Comparison of ENCODE assay signal across 1 cellular context in the genomic region with DNA sequence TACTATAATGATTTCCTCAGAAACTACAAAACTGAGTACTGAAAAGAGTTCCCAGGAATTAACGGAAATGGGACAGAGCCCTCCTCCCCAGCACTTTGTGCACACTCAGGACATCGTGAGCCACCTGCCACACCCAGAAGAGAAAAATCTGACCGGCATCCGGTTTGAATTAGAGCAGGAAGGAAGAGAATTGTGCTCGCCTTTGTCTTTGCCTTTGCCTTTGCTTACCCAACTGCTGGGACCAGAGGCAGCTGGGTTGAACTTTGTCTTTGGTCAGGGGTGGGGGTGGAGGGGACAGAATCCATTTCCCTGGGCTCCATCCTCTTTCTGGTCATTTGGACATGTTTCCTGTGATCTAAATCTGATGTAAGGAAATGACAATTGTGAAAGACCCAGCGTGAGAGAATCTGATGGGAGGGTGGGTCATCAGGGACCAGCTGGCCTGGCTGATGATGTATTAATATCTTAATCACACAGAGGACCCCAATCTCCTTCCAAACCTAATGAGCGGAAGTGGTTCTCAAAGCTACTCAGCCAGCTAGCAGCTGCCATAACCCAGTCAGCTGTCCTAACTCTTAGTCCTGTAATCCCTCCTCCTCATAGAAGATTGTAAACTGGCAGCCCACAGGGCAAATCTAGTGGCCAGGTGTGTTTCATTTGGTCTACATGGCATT.
TF ChIP-seq lines count a peak whose summit lies in the region.

No MANE protein-coding gene starts in this region.

TF ChIP-seq in HepG2, 621 proteins besides CTCF, POLR2A, EP300 and RAD21 (continued from another document and continues in another):
- TF ChIP-seq, protein P1, sequence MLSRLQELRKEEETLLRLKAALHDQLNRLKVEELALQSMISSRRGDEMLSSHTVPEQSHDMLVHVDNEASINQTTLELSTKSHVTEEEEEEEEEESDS (CRISPR knock-in tag; IDR thresholded peaks at IDR 0.05; ENCODE audit: borderline replicate concordance), result no peak
- TF ChIP-seq CENPT (CRISPR knock-in tag; IDR thresholded peaks at IDR 0.05; ENCODE audit: low read depth) (no peak), ZNF839 (CRISPR knock-in tag; IDR thresholded peaks at IDR 0.05; ENCODE audit: borderline replicate concordance) (no peak), MAF1 (CRISPR knock-in tag; IDR thresholded peaks at IDR 0.05; ENCODE audit: borderline replicate concordance) (no peak), NFIB (CRISPR knock-in tag; IDR thresholded peaks at IDR 0.05; ENCODE audit: borderline replicate concordance) (no peak), ZNF343 (CRISPR knock-in tag; IDR thresholded peaks at IDR 0.05) (no peak), AGO2 (optimal IDR thresholded peaks at IDR 0.05; ENCODE audit: low read depth, low read length) (no peak), ZNF605 (CRISPR knock-in tag; IDR thresholded peaks at IDR 0.05) (no peak), NFE2 (CRISPR knock-in tag; IDR thresholded peaks at IDR 0.05) (no peak), EZH2 (conservative IDR thresholded peaks at IDR 0.05; ENCODE audit: low read depth, low read length) (no peak), NCOA5 (CRISPR knock-in tag; IDR thresholded peaks at IDR 0.05) (no peak), ZNF660 (CRISPR knock-in tag; IDR thresholded peaks at IDR 0.05; ENCODE audit: borderline replicate concordance, low read depth) (no peak), RNF2 (conservative IDR thresholded peaks at IDR 0.05; ENCODE audit: low read depth) (no peak), KLF15 (CRISPR knock-in tag; IDR thresholded peaks at IDR 0.05; ENCODE audit: borderline replicate concordance) (no peak), SNAPC2 (CRISPR knock-in tag; IDR thresholded peaks at IDR 0.05) (no peak), PPARG (CRISPR knock-in tag; conservative IDR thresholded peaks at IDR 0.05) (no peak), FOXA1 (IDR thresholded peaks at IDR 0.05) (no peak), FOXA1 (CRISPR knock-in tag; IDR thresholded peaks at IDR 0.05) (peak; percentile 19; the same call in 1 of the 2 replicates), ZNF589 (CRISPR knock-in tag; conservative IDR thresholded peaks at IDR 0.05) (no peak), KAT7 (CRISPR knock-in tag; IDR thresholded peaks at IDR 0.05; ENCODE audit: borderline replicate concordance) (no peak), GABPB1 (CRISPR knock-in tag; IDR thresholded peaks at IDR 0.05) (peak; percentile 47), MATR3 (CRISPR knock-in tag; IDR thresholded peaks at IDR 0.05) (no peak), ZSCAN21 (CRISPR knock-in tag; IDR thresholded peaks at IDR 0.05; ENCODE audit: borderline replicate concordance) (no peak), ZBTB7B (CRISPR knock-in tag; IDR thresholded peaks at IDR 0.05) (no peak), ZFY (CRISPR knock-in tag; IDR thresholded peaks at IDR 0.05) (no peak), ZNF382 (CRISPR knock-in tag; IDR thresholded peaks at IDR 0.05; ENCODE audit: borderline replicate concordance) (no peak), ZNF34 (CRISPR knock-in tag; IDR thresholded peaks at IDR 0.05; ENCODE audit: borderline replicate concordance) (no peak), XBP1 (CRISPR knock-in tag; IDR thresholded peaks at IDR 0.05) (no peak), ZBTB20 (CRISPR knock-in tag; IDR thresholded peaks at IDR 0.05; ENCODE audit: borderline replicate concordance, low read depth) (no peak), ZNF781 (CRISPR knock-in tag; IDR thresholded peaks at IDR 0.05; ENCODE audit: borderline replicate concordance, not compliant biosample characterization) (no peak), SRSF1 (optimal IDR thresholded peaks at IDR 0.05; ENCODE audit: low read depth, low read length) (no peak), ZNF567 (CRISPR knock-in tag; IDR thresholded peaks at IDR 0.05; ENCODE audit: borderline replicate concordance) (no peak), SMYD3 (CRISPR knock-in tag; IDR thresholded peaks at IDR 0.05) (no peak), ARNT (IDR thresholded peaks at IDR 0.05) (no peak), PAX8 (CRISPR knock-in tag; IDR thresholded peaks at IDR 0.05; ENCODE audit: borderline replicate concordance) (no peak), DNMT1 (CRISPR knock-in tag; IDR thresholded peaks at IDR 0.05) (no peak), ZNF720 (CRISPR knock-in tag; IDR thresholded peaks at IDR 0.05) (no peak)
- TF ChIP-seq, protein P2, sequence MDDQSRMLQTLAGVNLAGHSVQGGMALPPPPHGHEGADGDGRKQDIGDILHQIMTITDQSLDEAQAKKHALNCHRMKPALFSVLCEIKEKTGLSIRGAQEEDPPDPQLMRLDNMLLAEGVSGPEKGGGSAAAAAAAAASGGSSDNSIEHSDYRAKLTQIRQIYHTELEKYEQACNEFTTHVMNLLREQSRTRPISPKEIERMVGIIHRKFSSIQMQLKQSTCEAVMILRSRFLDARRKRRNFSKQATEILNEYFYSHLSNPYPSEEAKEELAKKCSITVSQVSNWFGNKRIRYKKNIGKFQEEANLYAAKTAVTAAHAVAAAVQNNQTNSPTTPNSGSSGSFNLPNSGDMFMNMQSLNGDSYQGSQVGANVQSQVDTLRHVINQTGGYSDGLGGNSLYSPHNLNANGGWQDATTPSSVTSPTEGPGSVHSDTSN (CRISPR knock-in tag; IDR thresholded peaks at IDR 0.05; ENCODE audit: borderline replicate concordance), result no peak
- TF ChIP-seq, protein P3, sequence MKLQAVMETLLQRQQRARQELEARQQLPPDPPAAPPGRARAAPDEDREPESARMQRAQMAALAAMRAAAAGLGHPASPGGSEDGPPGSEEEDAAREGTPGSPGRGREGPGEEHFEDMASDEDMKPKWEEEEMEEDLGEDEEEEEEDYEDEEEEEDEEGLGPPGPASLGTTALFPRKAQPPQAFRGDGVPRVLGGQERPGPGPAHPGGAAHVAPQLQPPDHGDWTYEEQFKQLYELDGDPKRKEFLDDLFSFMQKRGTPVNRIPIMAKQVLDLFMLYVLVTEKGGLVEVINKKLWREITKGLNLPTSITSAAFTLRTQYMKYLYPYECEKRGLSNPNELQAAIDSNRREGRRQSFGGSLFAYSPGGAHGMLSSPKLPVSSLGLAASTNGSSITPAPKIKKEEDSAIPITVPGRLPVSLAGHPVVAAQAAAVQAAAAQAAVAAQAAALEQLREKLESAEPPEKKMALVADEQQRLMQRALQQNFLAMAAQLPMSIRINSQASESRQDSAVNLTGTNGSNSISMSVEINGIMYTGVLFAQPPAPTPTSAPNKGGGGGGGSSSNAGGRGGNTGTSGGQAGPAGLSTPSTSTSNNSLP (IDR thresholded peaks at IDR 0.05; ENCODE audit: low read depth, low read length), result no peak
- TF ChIP-seq, protein P4, sequence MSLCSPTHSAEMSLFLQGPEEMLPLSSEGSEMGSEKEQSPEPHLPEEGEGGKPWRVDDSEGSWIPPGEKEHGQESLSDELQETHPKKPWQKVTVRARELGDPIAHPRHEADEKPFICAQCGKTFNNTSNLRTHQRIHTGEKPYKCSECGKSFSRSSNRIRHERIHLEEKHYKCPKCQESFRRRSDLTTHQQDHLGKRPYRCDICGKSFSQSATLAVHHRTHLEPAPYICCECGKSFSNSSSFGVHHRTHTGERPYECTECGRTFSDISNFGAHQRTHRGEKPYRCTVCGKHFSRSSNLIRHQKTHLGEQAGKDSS (CRISPR knock-in tag; IDR thresholded peaks at IDR 0.05; ENCODE audit: borderline replicate concordance, low read depth), result no peak
- TF ChIP-seq, protein P5, sequence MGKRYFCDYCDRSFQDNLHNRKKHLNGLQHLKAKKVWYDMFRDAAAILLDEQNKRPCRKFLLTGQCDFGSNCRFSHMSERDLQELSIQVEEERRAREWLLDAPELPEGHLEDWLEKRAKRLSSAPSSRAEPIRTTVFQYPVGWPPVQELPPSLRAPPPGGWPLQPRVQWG (CRISPR knock-in tag; IDR thresholded peaks at IDR 0.05; ENCODE audit: borderline replicate concordance, low read depth), result no peak
- TF ChIP-seq, protein P6, sequence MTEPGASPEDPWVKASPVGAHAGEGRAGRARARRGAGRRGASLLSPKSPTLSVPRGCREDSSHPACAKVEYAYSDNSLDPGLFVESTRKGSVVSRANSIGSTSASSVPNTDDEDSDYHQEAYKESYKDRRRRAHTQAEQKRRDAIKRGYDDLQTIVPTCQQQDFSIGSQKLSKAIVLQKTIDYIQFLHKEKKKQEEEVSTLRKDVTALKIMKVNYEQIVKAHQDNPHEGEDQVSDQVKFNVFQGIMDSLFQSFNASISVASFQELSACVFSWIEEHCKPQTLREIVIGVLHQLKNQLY (CRISPR knock-in tag; IDR thresholded peaks at IDR 0.05), result peak; percentile 57; the same call in 1 of the 2 replicates
- TF ChIP-seq, protein P7, sequence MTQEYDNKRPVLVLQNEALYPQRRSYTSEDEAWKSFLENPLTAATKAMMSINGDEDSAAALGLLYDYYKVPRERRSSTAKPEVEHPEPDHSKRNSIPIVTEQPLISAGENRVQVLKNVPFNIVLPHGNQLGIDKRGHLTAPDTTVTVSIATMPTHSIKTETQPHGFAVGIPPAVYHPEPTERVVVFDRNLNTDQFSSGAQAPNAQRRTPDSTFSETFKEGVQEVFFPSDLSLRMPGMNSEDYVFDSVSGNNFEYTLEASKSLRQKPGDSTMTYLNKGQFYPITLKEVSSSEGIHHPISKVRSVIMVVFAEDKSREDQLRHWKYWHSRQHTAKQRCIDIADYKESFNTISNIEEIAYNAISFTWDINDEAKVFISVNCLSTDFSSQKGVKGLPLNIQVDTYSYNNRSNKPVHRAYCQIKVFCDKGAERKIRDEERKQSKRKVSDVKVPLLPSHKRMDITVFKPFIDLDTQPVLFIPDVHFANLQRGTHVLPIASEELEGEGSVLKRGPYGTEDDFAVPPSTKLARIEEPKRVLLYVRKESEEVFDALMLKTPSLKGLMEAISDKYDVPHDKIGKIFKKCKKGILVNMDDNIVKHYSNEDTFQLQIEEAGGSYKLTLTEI (CRISPR knock-in tag; conservative IDR thresholded peaks at IDR 0.05), result no peak
- TF ChIP-seq, protein P8, sequence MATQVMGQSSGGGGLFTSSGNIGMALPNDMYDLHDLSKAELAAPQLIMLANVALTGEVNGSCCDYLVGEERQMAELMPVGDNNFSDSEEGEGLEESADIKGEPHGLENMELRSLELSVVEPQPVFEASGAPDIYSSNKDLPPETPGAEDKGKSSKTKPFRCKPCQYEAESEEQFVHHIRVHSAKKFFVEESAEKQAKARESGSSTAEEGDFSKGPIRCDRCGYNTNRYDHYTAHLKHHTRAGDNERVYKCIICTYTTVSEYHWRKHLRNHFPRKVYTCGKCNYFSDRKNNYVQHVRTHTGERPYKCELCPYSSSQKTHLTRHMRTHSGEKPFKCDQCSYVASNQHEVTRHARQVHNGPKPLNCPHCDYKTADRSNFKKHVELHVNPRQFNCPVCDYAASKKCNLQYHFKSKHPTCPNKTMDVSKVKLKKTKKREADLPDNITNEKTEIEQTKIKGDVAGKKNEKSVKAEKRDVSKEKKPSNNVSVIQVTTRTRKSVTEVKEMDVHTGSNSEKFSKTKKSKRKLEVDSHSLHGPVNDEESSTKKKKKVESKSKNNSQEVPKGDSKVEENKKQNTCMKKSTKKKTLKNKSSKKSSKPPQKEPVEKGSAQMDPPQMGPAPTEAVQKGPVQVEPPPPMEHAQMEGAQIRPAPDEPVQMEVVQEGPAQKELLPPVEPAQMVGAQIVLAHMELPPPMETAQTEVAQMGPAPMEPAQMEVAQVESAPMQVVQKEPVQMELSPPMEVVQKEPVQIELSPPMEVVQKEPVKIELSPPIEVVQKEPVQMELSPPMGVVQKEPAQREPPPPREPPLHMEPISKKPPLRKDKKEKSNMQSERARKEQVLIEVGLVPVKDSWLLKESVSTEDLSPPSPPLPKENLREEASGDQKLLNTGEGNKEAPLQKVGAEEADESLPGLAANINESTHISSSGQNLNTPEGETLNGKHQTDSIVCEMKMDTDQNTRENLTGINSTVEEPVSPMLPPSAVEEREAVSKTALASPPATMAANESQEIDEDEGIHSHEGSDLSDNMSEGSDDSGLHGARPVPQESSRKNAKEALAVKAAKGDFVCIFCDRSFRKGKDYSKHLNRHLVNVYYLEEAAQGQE (IDR thresholded peaks at IDR 0.05; ENCODE audit: borderline replicate concordance in 1 of 2, low read depth in 1 of 2, low read length in 2 of 2), result no peak
- TF ChIP-seq, protein P9, sequence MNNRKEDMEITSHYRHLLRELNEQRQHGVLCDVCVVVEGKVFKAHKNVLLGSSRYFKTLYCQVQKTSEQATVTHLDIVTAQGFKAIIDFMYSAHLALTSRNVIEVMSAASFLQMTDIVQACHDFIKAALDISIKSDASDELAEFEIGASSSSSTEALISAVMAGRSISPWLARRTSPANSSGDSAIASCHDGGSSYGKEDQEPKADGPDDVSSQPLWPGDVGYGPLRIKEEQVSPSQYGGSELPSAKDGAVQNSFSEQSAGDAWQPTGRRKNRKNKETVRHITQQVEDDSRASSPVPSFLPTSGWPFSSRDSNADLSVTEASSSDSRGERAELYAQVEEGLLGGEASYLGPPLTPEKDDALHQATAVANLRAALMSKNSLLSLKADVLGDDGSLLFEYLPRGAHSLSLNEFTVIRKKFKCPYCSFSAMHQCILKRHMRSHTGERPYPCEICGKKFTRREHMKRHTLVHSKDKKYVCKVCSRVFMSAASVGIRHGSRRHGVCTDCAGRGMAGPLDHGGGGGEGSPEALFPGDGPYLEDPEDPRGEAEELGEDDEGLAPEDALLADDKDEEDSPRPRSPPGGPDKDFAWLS (CRISPR knock-in tag; IDR thresholded peaks at IDR 0.05; ENCODE audit: borderline replicate concordance), result no peak
- TF ChIP-seq, protein P10, sequence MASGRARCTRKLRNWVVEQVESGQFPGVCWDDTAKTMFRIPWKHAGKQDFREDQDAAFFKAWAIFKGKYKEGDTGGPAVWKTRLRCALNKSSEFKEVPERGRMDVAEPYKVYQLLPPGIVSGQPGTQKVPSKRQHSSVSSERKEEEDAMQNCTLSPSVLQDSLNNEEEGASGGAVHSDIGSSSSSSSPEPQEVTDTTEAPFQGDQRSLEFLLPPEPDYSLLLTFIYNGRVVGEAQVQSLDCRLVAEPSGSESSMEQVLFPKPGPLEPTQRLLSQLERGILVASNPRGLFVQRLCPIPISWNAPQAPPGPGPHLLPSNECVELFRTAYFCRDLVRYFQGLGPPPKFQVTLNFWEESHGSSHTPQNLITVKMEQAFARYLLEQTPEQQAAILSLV (CRISPR knock-in tag; IDR thresholded peaks at IDR 0.05; ENCODE audit: borderline replicate concordance), result no peak
- TF ChIP-seq, protein P11, sequence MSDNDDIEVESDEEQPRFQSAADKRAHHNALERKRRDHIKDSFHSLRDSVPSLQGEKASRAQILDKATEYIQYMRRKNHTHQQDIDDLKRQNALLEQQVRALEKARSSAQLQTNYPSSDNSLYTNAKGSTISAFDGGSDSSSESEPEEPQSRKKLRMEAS (IDR thresholded peaks at IDR 0.05), result peak; percentile 52; the same call in 1 of the 2 replicates
- TF ChIP-seq, protein P12, sequence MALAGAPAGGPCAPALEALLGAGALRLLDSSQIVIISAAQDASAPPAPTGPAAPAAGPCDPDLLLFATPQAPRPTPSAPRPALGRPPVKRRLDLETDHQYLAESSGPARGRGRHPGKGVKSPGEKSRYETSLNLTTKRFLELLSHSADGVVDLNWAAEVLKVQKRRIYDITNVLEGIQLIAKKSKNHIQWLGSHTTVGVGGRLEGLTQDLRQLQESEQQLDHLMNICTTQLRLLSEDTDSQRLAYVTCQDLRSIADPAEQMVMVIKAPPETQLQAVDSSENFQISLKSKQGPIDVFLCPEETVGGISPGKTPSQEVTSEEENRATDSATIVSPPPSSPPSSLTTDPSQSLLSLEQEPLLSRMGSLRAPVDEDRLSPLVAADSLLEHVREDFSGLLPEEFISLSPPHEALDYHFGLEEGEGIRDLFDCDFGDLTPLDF (CRISPR knock-in tag; IDR thresholded peaks at IDR 0.05), result no peak
- TF ChIP-seq, protein P13, sequence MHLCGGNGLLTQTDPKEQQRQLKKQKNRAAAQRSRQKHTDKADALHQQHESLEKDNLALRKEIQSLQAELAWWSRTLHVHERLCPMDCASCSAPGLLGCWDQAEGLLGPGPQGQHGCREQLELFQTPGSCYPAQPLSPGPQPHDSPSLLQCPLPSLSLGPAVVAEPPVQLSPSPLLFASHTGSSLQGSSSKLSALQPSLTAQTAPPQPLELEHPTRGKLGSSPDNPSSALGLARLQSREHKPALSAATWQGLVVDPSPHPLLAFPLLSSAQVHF (CRISPR knock-in tag; IDR thresholded peaks at IDR 0.05), result no peak
